Comparison of ENCODE assay signal across 12 cellular contexts in the genomic region with DNA sequence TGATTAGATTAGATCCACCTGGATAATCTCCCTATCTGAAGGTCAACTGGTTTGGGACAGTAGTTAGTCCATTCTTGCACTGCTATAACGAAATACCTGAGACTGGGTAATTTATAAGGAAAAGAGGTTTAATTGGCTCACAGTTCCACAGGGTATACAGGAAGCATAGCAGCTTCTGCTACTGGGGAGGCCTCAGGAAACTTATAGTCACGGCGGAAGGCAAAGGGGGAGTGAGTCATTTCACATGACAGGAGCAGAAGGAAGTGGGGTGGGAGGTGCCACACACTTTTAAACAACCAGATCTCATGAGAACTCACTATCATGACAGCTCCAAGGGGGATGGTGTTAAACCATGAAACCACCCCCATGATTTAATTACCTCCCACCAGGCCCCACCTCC. TPM values are rescaled to one million over a fixed set of nuclear protein-coding genes. Genes with fewer than 3 reads are reported as not detected.
A peak's percentile ranks its signal among the peaks of the same experiment; 100 is the strongest.
DNase-seq lines count a peak whose midpoint lies in the region; ATAC-seq, FAIRE-seq and TF ChIP-seq lines count a peak whose summit lies in the region.
"Had no signal": no experiment of that assay in that cellular context is flagged by ENCODE, and none has a peak within 500 bp of the region (broad histone marks: within the 10 kb centered on the region; RNA-seq: fewer than 3 reads in every experiment).

No MANE protein-coding gene starts in this region.

- H3K36me3 ChIP-seq in PC-9 (ENCODE audit: low read depth) (no peaks in the 10 kb centered on the region), H7 (replicated peaks; ENCODE audit: control insufficient read depth, insufficient read depth, low read length) (no peaks in the 10 kb centered on the region)
- H3K36me3 ChIP-seq: colonic mucosa had no signal

- H3K27ac Mint-ChIP-seq in activated naive CD4-positive, alpha-beta T cell treated with anti-CD3 and anti-CD28 coated beads, Interleukin-2, amount 50 U/mL, for 24 hours: no peak overlapping the region
- H3K27ac Mint-ChIP-seq in natural killer cell treated with Interleukin-12 subunit alpha and Interleukin-12 subunit beta and Interleukin-15 and Interleukin-18, amount 100 ng/mL, for 72 hours: peak overlapping the region; percentile 46 to 80
- H3K27ac Mint-ChIP-seq: T-helper 1 cell treated with Interleukin-12 subunit alpha and Interleukin-12 subunit beta and Interleukin-4 antibody, amounts not matched to agents 30 μg/mL and 1 μg/mL, for 36 hours had no signal

- H3K27ac ChIP-seq in PC-9: no peak overlapping the region
- H3K27ac ChIP-seq: colonic mucosa had no signal

- H3K4me1 Mint-ChIP-seq in activated naive CD4-positive, alpha-beta T cell treated with anti-CD3 and anti-CD28 coated beads, Interleukin-2, amount 50 U/mL, for 24 hours: peaks cover 15% of the 10 kb centered on the region
- H3K4me1 Mint-ChIP-seq in natural killer cell treated with Interleukin-12 subunit alpha and Interleukin-12 subunit beta and Interleukin-15 and Interleukin-18, amount 100 ng/mL, for 72 hours (ENCODE audit: low read depth in 2 of 2): peaks cover 23 to 24% of the 10 kb centered on the region in 2 donors

- H3K4me1 ChIP-seq in PC-9 (replicated peaks; ENCODE audit: insufficient read depth): no peaks in the 10 kb centered on the region
- H3K4me1 ChIP-seq: colonic mucosa had no signal

- peaks cover under 1% of the 10 kb centered on the region for H3K36me3 Mint-ChIP-seq in activated naive CD4-positive, alpha-beta T cell treated with anti-CD3 and anti-CD28 coated beads, Interleukin-2, amount 50 U/mL, for 24 hours
- peaks cover 8% of the 10 kb centered on the region for H3K36me3 Mint-ChIP-seq in natural killer cell treated with Interleukin-12 subunit alpha and Interleukin-12 subunit beta and Interleukin-15 and Interleukin-18, amount 100 ng/mL, for 72 hours

- intact Hi-C loops in PC-9 (cut with micrococcal nuclease; ENCODE audit: unreplicated experiment): no loop called here

- no peaks in the 10 kb centered on the region for H3K79me2 ChIP-seq in PC-9 (ENCODE audit: low read depth)

- no peak overlapping the region for H3K4me2 ChIP-seq in PC-9

- no peak for TF ChIP-seq CTCF in PC-9 (conservative IDR thresholded peaks at IDR 0.05)

- POLR2A ChIA-PET in PC-9 (lab: Charles Lee; ENCODE audit: unreplicated experiment): no interaction called here

- H3K27me3 Mint-ChIP-seq in activated naive CD4-positive, alpha-beta T cell treated with anti-CD3 and anti-CD28 coated beads, Interleukin-2, amount 50 U/mL, for 24 hours: no peaks in the 10 kb centered on the region
- H3K27me3 Mint-ChIP-seq in natural killer cell treated with Interleukin-12 subunit alpha and Interleukin-12 subunit beta and Interleukin-15 and Interleukin-18, amount 100 ng/mL, for 72 hours: peaks cover 0 to under 1% of the 10 kb centered on the region in 2 donors

- H4K20me1 ChIP-seq in PC-9 (ENCODE audit: insufficient read depth): no peaks in the 10 kb centered on the region

- no peaks in the 10 kb centered on the region for H3K27me3 ChIP-seq in PC-9 (ENCODE audit: insufficient read depth, low read depth)
- H3K27me3 ChIP-seq in H7 (ENCODE audit: control insufficient read depth, insufficient read depth, low read length): no peaks in the 10 kb centered on the region
- H3K27me3 ChIP-seq: colonic mucosa had no signal

- no peaks in the 10 kb centered on the region for H3K9me3 ChIP-seq in PC-9 (ENCODE audit: insufficient read depth, low read depth)
- H3K9me3 ChIP-seq: colonic mucosa had no signal

- CTCF ChIA-PET in PC-9 (lab: Charles Lee): no interaction called here

- no peak overlapping the region for H3K4me3 ChIP-seq in PC-9
- H3K4me3 ChIP-seq in H7 (ENCODE audit: insufficient read depth, low read depth, low read length): no peak overlapping the region
- H3K4me3 ChIP-seq: colonic mucosa had no signal

- no peaks in the 10 kb centered on the region for H3K9me3 Mint-ChIP-seq in activated naive CD4-positive, alpha-beta T cell treated with anti-CD3 and anti-CD28 coated beads, Interleukin-2, amount 50 U/mL, for 24 hours
- H3K9me3 Mint-ChIP-seq in natural killer cell treated with Interleukin-12 subunit alpha and Interleukin-12 subunit beta and Interleukin-15 and Interleukin-18, amount 100 ng/mL, for 72 hours: peaks cover 4% of the 10 kb centered on the region
- H3K9me3 Mint-ChIP-seq: T-helper 1 cell treated with Interleukin-12 subunit alpha and Interleukin-12 subunit beta and Interleukin-4 antibody, amounts not matched to agents 30 μg/mL and 1 μg/mL, for 36 hours had no signal

- peak; percentile 36 for FAIRE-seq in GM12892 (lab: Jason Lieb, UNC)

- ATAC-seq in natural killer cell treated with Interleukin-12 subunit alpha and Interleukin-12 subunit beta and Interleukin-15 and Interleukin-18, amount 100 ng/mL, for 72 hours: peak; percentile 90 to 92
- ATAC-seq in GM21825 (IDR thresholded peaks at IDR 0.05; ENCODE audit: unreplicated experiment) (no peak), GM18505 (IDR thresholded peaks at IDR 0.05; ENCODE audit: unreplicated experiment) (no peak)

- DNase-seq in GM12892 (ENCODE audit: insufficient read length) (no peak), PC-9 (no peak), H7 (no peak), superior temporal gyrus (ENCODE audit: extremely low spot score) (no peak)
- DNase-seq in natural killer cell treated with Interleukin-12 subunit alpha and Interleukin-12 subunit beta and Interleukin-15 and Interleukin-18, amount 100 ng/mL, for 72 hours (ENCODE audit: low spot score): peak; percentile 69
- DNase-seq: colonic mucosa had no signal

- no peaks in the 10 kb centered on the region for H3F3A ChIP-seq in PC-9 (ENCODE audit: insufficient read depth, low read depth)

- BruUV-seq in PC-9 (replicated peaks; lab: Mats Ljungman, UMichigan): TSS peak; percentile 20

- H3K9me2 ChIP-seq in PC-9 (ENCODE audit: insufficient read depth): no peaks in the 10 kb centered on the region

- peak overlapping the region; percentile 20 for H3K4me3 Mint-ChIP-seq in activated naive CD4-positive, alpha-beta T cell treated with anti-CD3 and anti-CD28 coated beads, Interleukin-2, amount 50 U/mL, for 24 hours
- H3K4me3 Mint-ChIP-seq in natural killer cell treated with Interleukin-12 subunit alpha and Interleukin-12 subunit beta and Interleukin-15 and Interleukin-18, amount 100 ng/mL, for 72 hours: peak overlapping the region; percentile 5
- H3K4me3 Mint-ChIP-seq: T-helper 1 cell treated with Interleukin-12 subunit alpha and Interleukin-12 subunit beta and Interleukin-4 antibody, amounts not matched to agents 30 μg/mL and 1 μg/mL, for 36 hours had no signal

- TF ChIP-seq POLR2A in GM12892 (IDR thresholded peaks at IDR 0.05; ENCODE audit: low read depth, low read length) (no peak), GM18505 (IDR thresholded peaks at IDR 0.05; ENCODE audit: borderline replicate concordance, extremely low read depth, insufficient read depth, insufficient read length) (no peak)

- H2AFZ ChIP-seq in PC-9: no peak overlapping the region

RNA-seq across cellular contexts. Expression of gene C9orf40, which starts 9.9 kb away (rescaled TPM):
- 8.2 TPM for polyA plus RNA-seq in GM12892 (2012; ENCODE audit: missing spikeins)
- 10.8 and 11.3 TPM in 2 replicates for total RNA-seq in PC-9 (2021)
- total RNA-seq in natural killer cell treated with Interleukin-12 subunit alpha and Interleukin-12 subunit beta and Interleukin-15 and Interleukin-18, amount 100 ng/mL, for 72 hours: 10 to 100 TPM; 11.6 to 15.1 TPM
- 13.2 and 13.9 TPM in 2 replicates for total RNA-seq in H7 (2014; rRNA removed; shearing (Covaris generic))

RNA-seq across cellular contexts. Expression of gene TRPM6, which starts 55.1 kb away (rescaled TPM):
- polyA plus RNA-seq in GM12892 (2012; ENCODE audit: missing spikeins): 0.04 TPM
- total RNA-seq in PC-9 (2021): 0.08 and 0.09 TPM in 2 replicates
- total RNA-seq in natural killer cell treated with Interleukin-12 subunit alpha and Interleukin-12 subunit beta and Interleukin-15 and Interleukin-18, amount 100 ng/mL, for 72 hours: 1 to 10 TPM in 1 of 2 donors, under 1 TPM in 1; 0.12 to 1.6 TPM
- 0.15 and 0.24 TPM in 2 replicates for total RNA-seq in H7 (2014; rRNA removed; shearing (Covaris generic))
- total RNA-seq: HT-29, osteocyte had no signal

Comparison
In these comparisons a context has a peak if more than half of its experiments do, and no peak if none do; other contexts are left out.
1. ATAC-seq: peak in natural killer cell treated with Interleukin-12 subunit alpha and Interleukin-12 subunit beta and Interleukin-15 and Interleukin-18, amount 100 ng/mL, for 72 hours (2 of 2); none in GM21825 (single experiment) and GM18505 (single experiment).